Comparison of ENCODE assay signal across 20 cellular contexts in the genomic region with DNA sequence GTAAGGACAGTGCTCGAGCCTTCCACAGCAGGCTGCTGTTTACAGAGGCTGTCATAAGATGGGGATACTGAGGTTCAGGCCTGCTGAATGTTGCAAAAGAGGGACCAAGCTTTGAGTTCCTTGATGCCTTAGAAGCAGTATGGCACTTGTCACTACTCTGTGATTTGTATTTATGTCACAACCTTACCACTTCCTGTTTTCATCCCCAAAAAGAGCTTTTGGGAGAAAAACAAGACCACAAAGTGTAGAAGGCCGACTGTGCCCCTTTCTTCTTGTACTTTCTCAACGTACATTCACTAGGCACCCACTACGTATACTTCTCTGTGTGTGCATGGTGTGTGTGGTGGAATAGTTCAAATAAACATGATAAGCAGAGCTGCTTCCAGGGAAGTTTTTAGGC.
DNase-seq lines count a peak whose midpoint lies in the region; ATAC-seq and TF ChIP-seq lines count a peak whose summit lies in the region.
"Had no signal": no experiment of that assay in that cellular context is flagged by ENCODE, and none has a peak within 500 bp of the region (broad histone marks: within the 10 kb centered on the region; RNA-seq: fewer than 3 reads in every experiment).

No MANE protein-coding gene starts in this region.

- H3K27ac Mint-ChIP-seq in CD8-positive, alpha-beta memory T cell = peak overlapping the region in 6 of 8 donors; percentile 15 to 69 (median 30)
- no peak overlapping the region for H3K27ac Mint-ChIP-seq in effector memory CD8-positive, alpha-beta T cell
- H3K27ac Mint-ChIP-seq: activated T-helper 2 cell treated with anti-CD3 and anti-CD28 coated beads, Interferon-gamma antibody, Interleukin-2, Interleukin-4, amounts not matched to agents 10 μg/mL and 5 μg/mL and 100 μg/mL, durations not matched to agents 14 hours and 24 hours and 36 hours had no signal

- peaks cover 0 to 2% (median 0%) of the 10 kb centered on the region in 5 donors for H3K9me3 Mint-ChIP-seq in CD8-positive, alpha-beta memory T cell
- H3K9me3 Mint-ChIP-seq in effector memory CD8-positive, alpha-beta T cell = no peaks in the 10 kb centered on the region
- H3K9me3 Mint-ChIP-seq: activated T-helper 2 cell treated with anti-CD3 and anti-CD28 coated beads, Interferon-gamma antibody, Interleukin-2, Interleukin-4, amounts not matched to agents 10 μg/mL and 5 μg/mL and 100 μg/mL, durations not matched to agents 14 hours and 24 hours and 36 hours had no signal

- peak overlapping the region in 2 of 7 donors; percentile 2 to 23 for H3K4me3 Mint-ChIP-seq in CD8-positive, alpha-beta memory T cell
- H3K4me3 Mint-ChIP-seq in effector memory CD8-positive, alpha-beta T cell = no peak overlapping the region
- H3K4me3 Mint-ChIP-seq: IgD-negative memory B cell had no signal

- no peaks in the 10 kb centered on the region for H3K27me3 ChIP-seq in CD8-positive, alpha-beta memory T cell (ENCODE audit: insufficient read depth, low read length, poor library complexity, severe bottlenecking)
- H3K27me3 ChIP-seq in H7 (ENCODE audit: control insufficient read depth, insufficient read depth, low read length) (no peaks in the 10 kb centered on the region), vagina (no peaks in the 10 kb centered on the region)
- H3K27me3 ChIP-seq: cardiac muscle cell, esophagus muscularis mucosa, tibial artery had no signal

- TF ChIP-seq POLR2A in vagina (IDR thresholded peaks at IDR 0.05) = no peak

- H3K4me3 ChIP-seq in CD8-positive, alpha-beta memory T cell (ENCODE audit: low read length) = no peak overlapping the region
- no peak overlapping the region for H3K4me3 ChIP-seq in H7 (ENCODE audit: insufficient read depth, low read depth, low read length)
- H3K4me3 ChIP-seq in vagina = no peak overlapping the region
- H3K4me3 ChIP-seq: cardiac muscle cell, esophagus muscularis mucosa, lower lobe of right lung, tibial artery had no signal

- H3K36me3 Mint-ChIP-seq in CD8-positive, alpha-beta memory T cell = no peaks in the 10 kb centered on the region
- no peaks in the 10 kb centered on the region for H3K36me3 Mint-ChIP-seq in effector memory CD8-positive, alpha-beta T cell (ENCODE audit: insufficient read depth)

- peak; percentile 53 for ATAC-seq in GM18909 (IDR thresholded peaks at IDR 0.05; ENCODE audit: poor library complexity, unreplicated experiment)
- ATAC-seq in effector memory CD8-positive, alpha-beta T cell (replicated peaks) = peak; percentile 82
- ATAC-seq: lower lobe of right lung had no signal

- DNase-seq in CD8-positive, alpha-beta memory T cell = peak in 2 of 5 donors; percentile 35 to 47
- peak; percentile 4 for DNase-seq in NAMALWA (ENCODE audit: low spot score)
- peak in 1 of 3 experiments; percentile 2 for DNase-seq in effector memory CD8-positive, alpha-beta T cell
- no peak for DNase-seq in H7
- no peak for DNase-seq in NCI-H187 (lab: John Stamatoyannopoulos, UW)
- DNase-seq in vagina (ENCODE audit: extremely low spot score in 2 of 2) = no peak
- DNase-seq: activated CD8-positive, alpha-beta memory T cell treated with anti-CD3 and anti-CD28 coated beads for 24 hours; AML-193; glutamatergic neuron; lower lobe of right lung; NCI-H774; RPMI8226; stimulated activated CD4-positive, alpha-beta T cell treated with anti-CD3 and anti-CD28 coated beads, Interleukin-4, amount 100 ng/mL, for 24 hours; tibial artery had no signal

- POLR2A ChIA-PET in CD8-positive, alpha-beta memory T cell (lab: Charles Lee) = no interaction called here

- intact Hi-C loops in vagina (cut with DNase I) = no loop called here

- no peak for TF ChIP-seq CTCF in vagina (IDR thresholded peaks at IDR 0.05)

- no peaks in the 10 kb centered on the region for H3K36me3 ChIP-seq in CD8-positive, alpha-beta memory T cell (ENCODE audit: insufficient read depth, low read length)
- no peaks in the 10 kb centered on the region for H3K36me3 ChIP-seq in H7 (replicated peaks; ENCODE audit: control insufficient read depth, insufficient read depth, low read length)
- no peaks in the 10 kb centered on the region for H3K36me3 ChIP-seq in vagina
- H3K36me3 ChIP-seq: cardiac muscle cell, esophagus muscularis mucosa, lower lobe of right lung, tibial artery had no signal

- peaks cover 5% of the 10 kb centered on the region for H3K4me1 ChIP-seq in CD8-positive, alpha-beta memory T cell (ENCODE audit: insufficient read depth, low read length)
- H3K4me1 ChIP-seq in vagina = no peaks in the 10 kb centered on the region
- H3K4me1 ChIP-seq: esophagus muscularis mucosa, lower lobe of right lung, parathyroid adenoma, tibial artery had no signal

- H3K4me1 Mint-ChIP-seq in CD8-positive, alpha-beta memory T cell = peaks cover 11 to 32% (median 20%) of the 10 kb centered on the region in 3 donors
- H3K4me1 Mint-ChIP-seq in effector memory CD8-positive, alpha-beta T cell (ENCODE audit: low read depth in 2 of 2) = peaks cover 3 to 11% of the 10 kb centered on the region in 2 donors

- H3K27ac ChIP-seq in CD8-positive, alpha-beta memory T cell (ENCODE audit: low read depth, low read length) = no peak overlapping the region
- H3K27ac ChIP-seq in vagina = no peak overlapping the region
- H3K27ac ChIP-seq: cardiac muscle cell, esophagus muscularis mucosa, lower lobe of right lung, parathyroid adenoma, tibial artery had no signal

- no peaks in the 10 kb centered on the region for H3K27me3 Mint-ChIP-seq in CD8-positive, alpha-beta memory T cell
- H3K27me3 Mint-ChIP-seq in effector memory CD8-positive, alpha-beta T cell = peaks cover 0 to 10% of the 10 kb centered on the region in 2 donors
- H3K27me3 Mint-ChIP-seq: IgD-negative memory B cell had no signal

- H3K9me3 ChIP-seq in CD8-positive, alpha-beta memory T cell (ENCODE audit: low read length) = no peaks in the 10 kb centered on the region
- H3K9me3 ChIP-seq in vagina = no peaks in the 10 kb centered on the region
- H3K9me3 ChIP-seq: lower lobe of right lung had no signal

- CTCF ChIA-PET in CD8-positive, alpha-beta memory T cell (lab: Charles Lee) = interaction anchor here (1.3 kb wide), 1 partner anchor 28 kb away, joined by 4 read pairs; no protein-coding TSS in a partner anchor

Comparison
In these comparisons a context has a peak if more than half of its experiments do, and no peak if none do; other contexts are left out.
1. H3K27ac Mint-ChIP-seq: peak in CD8-positive, alpha-beta memory T cell (6 of 8); none in effector memory CD8-positive, alpha-beta T cell (0 of 2).